2 cellular contexts compared by ENCODE assay signal in the genomic region with DNA sequence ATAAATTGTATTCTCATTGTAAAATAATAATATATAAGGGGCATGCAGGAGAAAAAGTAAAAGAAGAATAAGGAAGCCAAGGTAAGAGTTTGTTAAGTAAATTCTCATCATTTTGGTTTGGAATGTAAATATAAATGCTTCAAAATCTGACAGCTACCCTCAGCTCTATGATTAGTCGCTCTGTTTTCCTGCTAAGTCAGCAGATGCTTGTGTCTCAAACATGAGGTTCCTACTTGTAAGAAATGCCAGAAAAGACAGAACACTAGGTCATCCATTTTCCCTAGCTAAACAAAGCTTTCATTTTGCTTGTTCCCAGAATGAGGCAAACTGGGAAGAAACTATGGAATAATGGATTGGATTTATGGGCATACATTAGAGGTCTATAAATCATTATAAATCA.
A peak's percentile ranks its signal among the peaks of the same experiment; 100 is the strongest.
TF ChIP-seq lines count a peak whose summit lies in the region.

No MANE protein-coding gene starts in this region.

TF ChIP-seq in A549, 52 proteins besides CTCF, POLR2A, EP300 and RAD21:
- TF ChIP-seq EHF (CRISPR knock-in tag; IDR thresholded peaks at IDR 0.05) (no peak), MAFK (IDR thresholded peaks at IDR 0.05; ENCODE audit: partially characterized antibody) (peak; percentile 51)

TF ChIP-seq in IMR-90, 13 proteins besides CTCF, POLR2A, EP300 and RAD21:
- TF ChIP-seq MAFK (IDR thresholded peaks at IDR 0.05; ENCODE audit: low read depth, low read length) (peak; percentile 42; the same call in 1 of the 2 replicates), CHD1 (IDR thresholded peaks at IDR 0.05; ENCODE audit: low read depth, low read length) (no peak)
TF ChIP-seq in IMR-90: peak in this region for 1.
